8 cellular contexts compared by ENCODE assay signal in the genomic region with DNA sequence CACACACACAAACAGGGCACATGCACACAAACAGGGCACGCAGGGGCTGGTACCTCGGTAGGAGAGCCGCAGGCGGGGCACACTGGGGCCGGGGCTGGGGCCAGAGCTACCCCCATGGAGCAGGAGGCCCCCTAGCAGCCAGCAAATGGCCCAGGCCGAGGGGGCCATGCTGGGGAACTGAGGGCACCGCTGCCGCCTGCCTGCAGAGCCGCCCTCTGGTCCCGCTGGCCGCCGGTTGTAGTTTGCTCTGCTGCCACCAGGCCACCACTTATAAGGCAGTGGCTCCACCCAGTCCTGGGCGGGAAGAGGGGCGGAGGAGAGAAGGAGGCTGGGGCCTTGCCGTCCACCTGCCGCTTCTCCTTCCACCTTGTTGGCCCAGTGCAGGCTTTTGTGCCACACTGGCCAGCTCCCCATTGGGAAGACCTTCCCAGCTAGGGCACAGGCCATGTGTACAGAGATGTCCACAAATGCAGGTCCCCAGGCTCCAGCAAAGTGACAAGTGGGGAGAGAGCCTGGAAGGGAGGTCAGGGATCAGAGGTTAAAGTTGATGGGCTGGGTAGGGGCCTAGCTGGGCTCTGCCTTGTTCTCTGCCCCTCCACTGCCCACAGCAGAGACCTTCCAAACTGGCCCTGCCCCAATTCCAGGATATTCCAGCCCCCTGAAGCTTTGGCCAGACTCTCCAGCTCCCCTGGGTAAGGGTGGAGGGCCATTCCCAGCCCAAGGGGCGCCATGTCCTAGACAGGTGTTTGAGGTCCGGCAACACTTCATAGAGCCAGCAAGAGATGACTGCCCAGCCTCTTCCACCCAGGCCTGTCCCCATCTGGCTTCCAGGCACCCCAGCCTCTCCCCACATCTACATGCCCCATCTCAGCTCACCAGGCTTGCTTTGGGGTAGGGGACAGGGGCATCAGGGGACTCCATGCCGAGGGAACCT. TPM values are rescaled to one million over a fixed set of nuclear protein-coding genes. Genes with fewer than 3 reads are reported as not detected.
DNase-seq lines count a peak whose midpoint lies in the region; ATAC-seq, FAIRE-seq and TF ChIP-seq lines count a peak whose summit lies in the region.

A gene (minus strand): TSS at position 244 of the 934 bp plus-strand sequence. CDS start 76 bp downstream, at position 168.

- H4K91ac ChIP-seq in mesenchymal stem cell (ENCODE audit: low read length) = no peak within 1 kb of the TSS

- no peak within 1 kb of the TSS for H3K4me2 ChIP-seq in mesenchymal stem cell (ENCODE audit: low read length, poor library complexity, severe bottlenecking)

- no peaks in the 10 kb centered on the region for H3K36me3 ChIP-seq in mesenchymal stem cell (ENCODE audit: control insufficient read depth in 1 of 2, insufficient read depth in 2 of 2, low read depth in 1 of 2, low read length in 2 of 2)

- no peak within 1 kb of the TSS for H3K4me3 ChIP-seq in mesenchymal stem cell (ENCODE audit: insufficient read depth in 1 of 2, low read depth in 1 of 2, low read length in 2 of 2)

- no peaks in the 10 kb centered on the region for H3K79me1 ChIP-seq in mesenchymal stem cell (replicated peaks; ENCODE audit: low read length, poor library complexity, severe bottlenecking)

- TF ChIP-seq POLR2A in GM12892 (IDR thresholded peaks at IDR 0.05; ENCODE audit: low read depth, low read length) = no peak

- no peaks in the 10 kb centered on the region for H3K9me3 ChIP-seq in mesenchymal stem cell (ENCODE audit: control insufficient read depth, low read length)

- peak within 1 kb of the TSS in 1 of 2 experiments; percentile 91 for H3K14ac ChIP-seq in mesenchymal stem cell (ENCODE audit: low read length in 2 of 2)

- peak within 1 kb of the TSS; percentile 34 for H3K27ac Mint-ChIP-seq in activated CD4-positive, alpha-beta T cell treated with anti-CD3 and anti-CD28 coated beads, Interleukin-2, amount 10 ng/mL, durations not matched to agents 24 days and 14 days

- H2BK15ac ChIP-seq in mesenchymal stem cell (ENCODE audit: low read depth, poor library complexity, severe bottlenecking) = peak within 1 kb of the TSS; percentile 31

- DNase-seq in GM12892 (ENCODE audit: insufficient read length) = peak; percentile 82
- DNase-seq in NCI-H510A (lab: John Stamatoyannopoulos, UW) = peak; percentile 82
- DNase-seq in activated CD4-positive, alpha-beta T cell treated with anti-CD3 and anti-CD28 coated beads, Interleukin-2, amount 10 ng/mL, durations not matched to agents 24 days and 14 days = peak; percentile 94
- DNase-seq in dermis microvascular lymphatic vessel endothelial cell (ENCODE audit: low read depth in 2 of 2) = peak; percentile 47 to 85
- peak; percentile 73 for DNase-seq in mesenchymal stem cell
- DNase-seq in stimulated activated CD8-positive, alpha-beta memory T cell treated with anti-CD3 and anti-CD28 coated beads, Interleukin-7, amount 100 ng/mL, for 1 hour (ENCODE audit: low read depth in 2 of 2) = peak; percentile 20 to 42

- H3K9ac ChIP-seq in mesenchymal stem cell (ENCODE audit: low read length) = no peak within 1 kb of the TSS

- H3K4ac ChIP-seq in mesenchymal stem cell (ENCODE audit: low read depth in 1 of 2, low read length in 2 of 2) = no peak within 1 kb of the TSS

- WGBS in mesenchymal stem cell = 27% methylated on average over 19 of the region's 19 CpGs

- intact Hi-C loops in activated CD4-positive, alpha-beta T cell treated with anti-CD3 and anti-CD28 coated beads, Interleukin-2, amount 10 ng/mL, durations not matched to agents 24 days and 14 days (cut with micrococcal nuclease) = no loop called here

- H2AK5ac ChIP-seq in mesenchymal stem cell (ENCODE audit: low read length, severe bottlenecking) = no peak within 1 kb of the TSS

- H2AFZ ChIP-seq in mesenchymal stem cell (ENCODE audit: low read depth, low read length) = peak within 1 kb of the TSS; percentile 64

- peaks cover 11% of the 10 kb centered on the region for H3K4me1 ChIP-seq in mesenchymal stem cell (ENCODE audit: control insufficient read depth, insufficient read depth, low read depth, low read length)

- H3K9me3 Mint-ChIP-seq in activated CD4-positive, alpha-beta T cell treated with anti-CD3 and anti-CD28 coated beads, Interleukin-2, amount 10 ng/mL, durations not matched to agents 24 days and 14 days = no peaks in the 10 kb centered on the region

- H2BK5ac ChIP-seq in mesenchymal stem cell (ENCODE audit: low read depth, low read length, poor library complexity, severe bottlenecking) = no peak within 1 kb of the TSS

- peak; percentile 91 for FAIRE-seq in GM12892 (lab: Jason Lieb, UNC)

- H4K8ac ChIP-seq in mesenchymal stem cell (ENCODE audit: low read length) = peak within 1 kb of the TSS; percentile 57

- H3K36me3 Mint-ChIP-seq in activated CD4-positive, alpha-beta T cell treated with anti-CD3 and anti-CD28 coated beads, Interleukin-2, amount 10 ng/mL, durations not matched to agents 24 days and 14 days (ENCODE audit: low read depth) = no peaks in the 10 kb centered on the region

- peaks cover 0 to 10% of the 10 kb centered on the region in 2 experiments for H3K27me3 ChIP-seq in mesenchymal stem cell (ENCODE audit: control insufficient read depth in 1 of 2, insufficient read depth in 1 of 2, low read length in 2 of 2)

- no peak within 1 kb of the TSS for H3K4me3 Mint-ChIP-seq in activated CD4-positive, alpha-beta T cell treated with anti-CD3 and anti-CD28 coated beads, Interleukin-2, amount 10 ng/mL, durations not matched to agents 24 days and 14 days

- H3K27me3 Mint-ChIP-seq in activated CD4-positive, alpha-beta T cell treated with anti-CD3 and anti-CD28 coated beads, Interleukin-2, amount 10 ng/mL, durations not matched to agents 24 days and 14 days = no peaks in the 10 kb centered on the region

- H3K18ac ChIP-seq in mesenchymal stem cell (ENCODE audit: low read depth in 1 of 2, low read length in 2 of 2) = peak within 1 kb of the TSS in 1 of 2 experiments; percentile 30

- H2BK12ac ChIP-seq in mesenchymal stem cell (ENCODE audit: low read length in 2 of 2) = no peak within 1 kb of the TSS

- H3K23ac ChIP-seq in mesenchymal stem cell (ENCODE audit: low read length in 2 of 2) = no peak within 1 kb of the TSS

- no peak within 1 kb of the TSS for H3K27ac ChIP-seq in mesenchymal stem cell (ENCODE audit: low read length, poor library complexity, severe bottlenecking)

- no peak within 1 kb of the TSS for H2BK120ac ChIP-seq in mesenchymal stem cell (ENCODE audit: low read depth, low read length)

- ATAC-seq in HG02759 (IDR thresholded peaks at IDR 0.05; ENCODE audit: unreplicated experiment) = peak; percentile 83
- no peak for ATAC-seq in HG02763 (IDR thresholded peaks at IDR 0.05; ENCODE audit: unreplicated experiment)

- H3K4me1 Mint-ChIP-seq in activated CD4-positive, alpha-beta T cell treated with anti-CD3 and anti-CD28 coated beads, Interleukin-2, amount 10 ng/mL, durations not matched to agents 24 days and 14 days = peaks cover 6% of the 10 kb centered on the region

RNA-seq across cellular contexts. Expression of the gene that starts here (rescaled TPM):
- polyA plus RNA-seq in GM12892 (2012; ENCODE audit: missing spikeins) = not detected
- 0.05 and 0.21 TPM in 2 replicates for total RNA-seq in activated CD4-positive, alpha-beta T cell treated with anti-CD3 and anti-CD28 coated beads, Interleukin-2, amount 10 ng/mL, durations not matched to agents 24 days and 14 days
- total RNA-seq in dermis microvascular lymphatic vessel endothelial cell = 23.0 and 35.9 TPM in 2 replicates
- polyA plus RNA-seq in mesenchymal stem cell (2013, experiment 1 of 2) = 0.08 TPM
- 0.05 TPM for polyA plus RNA-seq in mesenchymal stem cell (2013, experiment 2 of 2)

Comparison
In these comparisons a context has a peak if more than half of its experiments do, and no peak if none do; other contexts are left out.
1. RNA of the gene that starts here (total RNA-seq): 23.0 to 35.9 TPM in dermis microvascular lymphatic vessel endothelial cell; 0.05 to 0.21 TPM in activated CD4-positive, alpha-beta T cell treated with anti-CD3 and anti-CD28 coated beads, Interleukin-2, amount 10 ng/mL, durations not matched to agents 24 days and 14 days; every median in the first group is over 10 times any median in the second.
2. Peak in DNase-seq in activated CD4-positive, alpha-beta T cell treated with anti-CD3 and anti-CD28 coated beads, Interleukin-2, amount 10 ng/mL, durations not matched to agents 24 days and 14 days; RNA of the gene not detected or under 1 TPM.
3. DNase-seq: peak in every context shown above with its lines; median percentile 94 in activated CD4-positive, alpha-beta T cell treated with anti-CD3 and anti-CD28 coated beads, Interleukin-2, amount 10 ng/mL, durations not matched to agents 24 days and 14 days; 82 in GM12892; 82 in NCI-H510A; 73 in mesenchymal stem cell; 66 in dermis microvascular lymphatic vessel endothelial cell; 31 in stimulated activated CD8-positive, alpha-beta memory T cell treated with anti-CD3 and anti-CD28 coated beads, Interleukin-7, amount 100 ng/mL, for 1 hour.